In the genomic region with DNA sequence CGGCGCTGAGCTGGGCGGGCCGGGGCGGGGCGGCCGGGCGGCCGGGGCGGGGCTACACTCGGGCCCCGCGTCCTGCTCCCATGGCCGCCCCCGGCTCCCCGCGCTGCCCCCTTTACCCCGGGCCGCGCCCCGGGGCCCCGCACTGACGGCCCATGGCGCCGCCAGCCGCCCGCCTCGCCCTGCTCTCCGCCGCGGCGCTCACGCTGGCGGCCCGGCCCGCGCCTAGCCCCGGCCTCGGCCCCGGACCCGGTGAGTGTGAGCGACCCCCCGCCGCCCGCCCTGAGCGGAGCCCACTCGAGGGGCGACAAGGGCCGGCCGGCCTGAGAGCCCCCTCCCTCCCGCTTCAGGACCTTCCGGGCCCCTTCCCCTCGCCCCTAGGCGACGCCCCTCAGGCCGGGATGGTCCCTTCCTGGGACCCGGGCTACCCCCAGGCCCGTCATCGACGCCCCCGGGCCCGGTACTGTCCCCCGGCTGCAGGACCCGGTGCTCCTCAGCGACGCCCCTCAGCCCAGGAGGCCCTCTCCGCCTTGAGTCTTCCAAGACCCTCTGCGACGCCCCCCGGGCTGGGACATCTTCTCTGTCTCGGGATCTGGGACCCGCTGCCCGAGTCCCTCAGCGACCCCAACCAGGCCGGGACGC, we compare ENCODE assay signal across 1 cellular context.
TF ChIP-seq lines count a peak whose summit lies in the region.

A gene with protein sequence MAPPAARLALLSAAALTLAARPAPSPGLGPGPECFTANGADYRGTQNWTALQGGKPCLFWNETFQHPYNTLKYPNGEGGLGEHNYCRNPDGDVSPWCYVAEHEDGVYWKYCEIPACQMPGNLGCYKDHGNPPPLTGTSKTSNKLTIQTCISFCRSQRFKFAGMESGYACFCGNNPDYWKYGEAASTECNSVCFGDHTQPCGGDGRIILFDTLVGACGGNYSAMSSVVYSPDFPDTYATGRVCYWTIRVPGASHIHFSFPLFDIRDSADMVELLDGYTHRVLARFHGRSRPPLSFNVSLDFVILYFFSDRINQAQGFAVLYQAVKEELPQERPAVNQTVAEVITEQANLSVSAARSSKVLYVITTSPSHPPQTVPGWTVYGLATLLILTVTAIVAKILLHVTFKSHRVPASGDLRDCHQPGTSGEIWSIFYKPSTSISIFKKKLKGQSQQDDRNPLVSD (plus strand): TSS at position 57 of the 639 bp plus-strand sequence. CDS start 96 bp downstream, at position 153.

TF ChIP-seq in GM23338, 12 proteins besides CTCF, POLR2A, EP300 and RAD21 (continued from another document):
- TF ChIP-seq, protein P1, sequence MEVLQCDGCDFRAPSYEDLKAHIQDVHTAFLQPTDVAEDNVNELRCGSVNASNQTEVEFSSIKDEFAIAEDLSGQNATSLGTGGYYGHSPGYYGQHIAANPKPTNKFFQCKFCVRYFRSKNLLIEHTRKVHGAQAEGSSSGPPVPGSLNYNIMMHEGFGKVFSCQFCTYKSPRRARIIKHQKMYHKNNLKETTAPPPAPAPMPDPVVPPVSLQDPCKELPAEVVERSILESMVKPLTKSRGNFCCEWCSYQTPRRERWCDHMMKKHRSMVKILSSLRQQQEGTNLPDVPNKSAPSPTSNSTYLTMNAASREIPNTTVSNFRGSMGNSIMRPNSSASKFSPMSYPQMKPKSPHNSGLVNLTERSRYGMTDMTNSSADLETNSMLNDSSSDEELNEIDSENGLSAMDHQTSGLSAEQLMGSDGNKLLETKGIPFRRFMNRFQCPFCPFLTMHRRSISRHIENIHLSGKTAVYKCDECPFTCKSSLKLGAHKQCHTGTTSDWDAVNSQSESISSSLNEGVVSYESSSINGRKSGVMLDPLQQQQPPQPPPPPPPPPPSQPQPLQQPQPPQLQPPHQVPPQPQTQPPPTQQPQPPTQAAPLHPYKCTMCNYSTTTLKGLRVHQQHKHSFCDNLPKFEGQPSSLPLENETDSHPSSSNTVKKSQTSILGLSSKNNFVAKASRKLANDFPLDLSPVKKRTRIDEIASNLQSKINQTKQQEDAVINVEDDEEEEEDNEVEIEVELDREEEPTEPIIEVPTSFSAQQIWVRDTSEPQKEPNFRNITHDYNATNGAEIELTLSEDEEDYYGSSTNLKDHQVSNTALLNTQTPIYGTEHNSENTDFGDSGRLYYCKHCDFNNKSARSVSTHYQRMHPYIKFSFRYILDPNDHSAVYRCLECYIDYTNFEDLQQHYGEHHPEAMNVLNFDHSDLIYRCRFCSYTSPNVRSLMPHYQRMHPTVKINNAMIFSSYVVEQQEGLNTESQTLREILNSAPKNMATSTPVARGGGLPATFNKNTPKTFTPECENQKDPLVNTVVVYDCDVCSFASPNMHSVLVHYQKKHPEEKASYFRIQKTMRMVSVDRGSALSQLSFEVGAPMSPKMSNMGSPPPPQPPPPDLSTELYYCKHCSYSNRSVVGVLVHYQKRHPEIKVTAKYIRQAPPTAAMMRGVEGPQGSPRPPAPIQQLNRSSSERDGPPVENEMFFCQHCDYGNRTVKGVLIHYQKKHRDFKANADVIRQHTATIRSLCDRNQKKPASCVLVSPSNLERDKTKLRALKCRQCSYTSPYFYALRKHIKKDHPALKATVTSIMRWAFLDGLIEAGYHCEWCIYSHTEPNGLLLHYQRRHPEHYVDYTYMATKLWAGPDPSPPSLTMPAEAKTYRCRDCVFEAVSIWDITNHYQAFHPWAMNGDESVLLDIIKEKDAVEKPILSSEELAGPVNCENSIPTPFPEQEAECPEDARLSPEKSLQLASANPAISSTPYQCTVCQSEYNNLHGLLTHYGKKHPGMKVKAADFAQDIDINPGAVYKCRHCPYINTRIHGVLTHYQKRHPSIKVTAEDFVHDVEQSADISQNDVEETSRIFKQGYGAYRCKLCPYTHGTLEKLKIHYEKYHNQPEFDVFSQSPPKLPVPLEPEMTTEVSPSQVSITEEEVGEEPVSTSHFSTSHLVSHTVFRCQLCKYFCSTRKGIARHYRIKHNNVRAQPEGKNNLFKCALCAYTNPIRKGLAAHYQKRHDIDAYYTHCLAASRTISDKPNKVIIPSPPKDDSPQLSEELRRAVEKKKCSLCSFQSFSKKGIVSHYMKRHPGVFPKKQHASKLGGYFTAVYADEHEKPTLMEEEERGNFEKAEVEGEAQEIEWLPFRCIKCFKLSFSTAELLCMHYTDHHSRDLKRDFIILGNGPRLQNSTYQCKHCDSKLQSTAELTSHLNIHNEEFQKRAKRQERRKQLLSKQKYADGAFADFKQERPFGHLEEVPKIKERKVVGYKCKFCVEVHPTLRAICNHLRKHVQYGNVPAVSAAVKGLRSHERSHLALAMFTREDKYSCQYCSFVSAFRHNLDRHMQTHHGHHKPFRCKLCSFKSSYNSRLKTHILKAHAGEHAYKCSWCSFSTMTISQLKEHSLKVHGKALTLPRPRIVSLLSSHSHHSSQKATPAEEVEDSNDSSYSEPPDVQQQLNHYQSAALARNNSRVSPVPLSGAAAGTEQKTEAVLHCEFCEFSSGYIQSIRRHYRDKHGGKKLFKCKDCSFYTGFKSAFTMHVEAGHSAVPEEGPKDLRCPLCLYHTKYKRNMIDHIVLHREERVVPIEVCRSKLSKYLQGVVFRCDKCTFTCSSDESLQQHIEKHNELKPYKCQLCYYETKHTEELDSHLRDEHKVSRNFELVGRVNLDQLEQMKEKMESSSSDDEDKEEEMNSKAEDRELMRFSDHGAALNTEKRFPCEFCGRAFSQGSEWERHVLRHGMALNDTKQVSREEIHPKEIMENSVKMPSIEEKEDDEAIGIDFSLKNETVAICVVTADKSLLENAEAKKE (CRISPR knock-in tag; IDR thresholded peaks at IDR 0.05) = no peak
- TF ChIP-seq EZH2phosphoT487 (IDR thresholded peaks at IDR 0.05; ENCODE audit: unreplicated experiment) (no peak), POLR2AphosphoS5 (IDR thresholded peaks at IDR 0.05; ENCODE audit: low read depth) (no peak), ZNF114 (CRISPR knock-in tag; IDR thresholded peaks at IDR 0.05) (no peak), NANOG (IDR thresholded peaks at IDR 0.05; ENCODE audit: borderline replicate concordance) (no peak), CREB1 (CRISPR knock-in tag; IDR thresholded peaks at IDR 0.05; ENCODE audit: low read depth) (no peak), EZH2 (IDR thresholded peaks at IDR 0.05; ENCODE audit: low read depth, unreplicated experiment) (no peak)
- TF ChIP-seq, protein P2, sequence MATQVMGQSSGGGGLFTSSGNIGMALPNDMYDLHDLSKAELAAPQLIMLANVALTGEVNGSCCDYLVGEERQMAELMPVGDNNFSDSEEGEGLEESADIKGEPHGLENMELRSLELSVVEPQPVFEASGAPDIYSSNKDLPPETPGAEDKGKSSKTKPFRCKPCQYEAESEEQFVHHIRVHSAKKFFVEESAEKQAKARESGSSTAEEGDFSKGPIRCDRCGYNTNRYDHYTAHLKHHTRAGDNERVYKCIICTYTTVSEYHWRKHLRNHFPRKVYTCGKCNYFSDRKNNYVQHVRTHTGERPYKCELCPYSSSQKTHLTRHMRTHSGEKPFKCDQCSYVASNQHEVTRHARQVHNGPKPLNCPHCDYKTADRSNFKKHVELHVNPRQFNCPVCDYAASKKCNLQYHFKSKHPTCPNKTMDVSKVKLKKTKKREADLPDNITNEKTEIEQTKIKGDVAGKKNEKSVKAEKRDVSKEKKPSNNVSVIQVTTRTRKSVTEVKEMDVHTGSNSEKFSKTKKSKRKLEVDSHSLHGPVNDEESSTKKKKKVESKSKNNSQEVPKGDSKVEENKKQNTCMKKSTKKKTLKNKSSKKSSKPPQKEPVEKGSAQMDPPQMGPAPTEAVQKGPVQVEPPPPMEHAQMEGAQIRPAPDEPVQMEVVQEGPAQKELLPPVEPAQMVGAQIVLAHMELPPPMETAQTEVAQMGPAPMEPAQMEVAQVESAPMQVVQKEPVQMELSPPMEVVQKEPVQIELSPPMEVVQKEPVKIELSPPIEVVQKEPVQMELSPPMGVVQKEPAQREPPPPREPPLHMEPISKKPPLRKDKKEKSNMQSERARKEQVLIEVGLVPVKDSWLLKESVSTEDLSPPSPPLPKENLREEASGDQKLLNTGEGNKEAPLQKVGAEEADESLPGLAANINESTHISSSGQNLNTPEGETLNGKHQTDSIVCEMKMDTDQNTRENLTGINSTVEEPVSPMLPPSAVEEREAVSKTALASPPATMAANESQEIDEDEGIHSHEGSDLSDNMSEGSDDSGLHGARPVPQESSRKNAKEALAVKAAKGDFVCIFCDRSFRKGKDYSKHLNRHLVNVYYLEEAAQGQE (IDR thresholded peaks at IDR 0.05; ENCODE audit: unreplicated experiment) = no peak
- TF ChIP-seq, protein P3, sequence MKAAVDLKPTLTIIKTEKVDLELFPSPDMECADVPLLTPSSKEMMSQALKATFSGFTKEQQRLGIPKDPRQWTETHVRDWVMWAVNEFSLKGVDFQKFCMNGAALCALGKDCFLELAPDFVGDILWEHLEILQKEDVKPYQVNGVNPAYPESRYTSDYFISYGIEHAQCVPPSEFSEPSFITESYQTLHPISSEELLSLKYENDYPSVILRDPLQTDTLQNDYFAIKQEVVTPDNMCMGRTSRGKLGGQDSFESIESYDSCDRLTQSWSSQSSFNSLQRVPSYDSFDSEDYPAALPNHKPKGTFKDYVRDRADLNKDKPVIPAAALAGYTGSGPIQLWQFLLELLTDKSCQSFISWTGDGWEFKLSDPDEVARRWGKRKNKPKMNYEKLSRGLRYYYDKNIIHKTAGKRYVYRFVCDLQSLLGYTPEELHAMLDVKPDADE (IDR thresholded peaks at IDR 0.05) = no peak
